1 cellular context compared by ENCODE assay signal in genomic region chr17:44101858-44102257, GRCh38.
TF ChIP-seq lines count a peak whose summit lies in the region.

No MANE protein-coding gene starts in this region.

TF ChIP-seq in HepG2, 621 proteins besides CTCF, POLR2A, EP300 and RAD21:
- TF ChIP-seq, protein P1, sequence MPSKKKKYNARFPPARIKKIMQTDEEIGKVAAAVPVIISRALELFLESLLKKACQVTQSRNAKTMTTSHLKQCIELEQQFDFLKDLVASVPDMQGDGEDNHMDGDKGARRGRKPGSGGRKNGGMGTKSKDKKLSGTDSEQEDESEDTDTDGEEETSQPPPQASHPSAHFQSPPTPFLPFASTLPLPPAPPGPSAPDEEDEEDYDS (CRISPR knock-in tag; IDR thresholded peaks at IDR 0.05), result 0 out of 2 replicates have a peak, but pooled peaks have one; percentile 23
- TF ChIP-seq HDAC1 (CRISPR knock-in tag; IDR thresholded peaks at IDR 0.05) (peak; percentile 6; the same call in 1 of the 2 replicates), ZNF274 (CRISPR knock-in tag; IDR thresholded peaks at IDR 0.05) (0 out of 2 replicates have a peak, but pooled peaks have one; percentile 36)
TF ChIP-seq in HepG2: peak in this region for 3; not testable (repeated sequence) for 618.
